In genomic region chr3:100436951-100437350, GRCh38 we compare ENCODE assay signal across 24 cellular contexts.
"Had no signal": no experiment of that assay in that cellular context is flagged by ENCODE, and none has a peak within 500 bp of the region (broad histone marks: within the 10 kb centered on the region; RNA-seq: fewer than 3 reads in every experiment).

No MANE protein-coding gene starts in this region.

- H3K27ac ChIP-seq: brain microvascular endothelial cell, coronary artery, gastroesophageal sphincter, heart right ventricle, left ventricle myocardium inferior, prostate gland, right atrium auricular region, suprapubic skin, transverse colon, vagina had no signal

- DNase-seq: activated CD4-positive, alpha-beta T cell treated with anti-CD3 and anti-CD28 coated beads, Interleukin-2, amount 50 U/mL, for 4 hours; activated naive CD4-positive, alpha-beta T cell; activated naive CD8-positive, alpha-beta T cell treated with anti-CD3 and anti-CD28 coated beads, Interleukin-2, amount 10 ng/mL, durations not matched to agents 7 days and 5 days; activated T-cell treated with anti-CD3 and anti-CD28 coated beads for 4 hours; anterior cingulate cortex; brain microvascular endothelial cell; heart right ventricle; immature natural killer cell; kidney glomerular epithelial cell; left ventricle myocardium inferior; mammary epithelial cell; mucosa of descending colon; naive B cell; small intestine; stimulated activated CD4-positive, alpha-beta T cell treated with anti-CD3 and anti-CD28 coated beads, Interleukin-4, amount 100 ng/mL, for 1 hour; stimulated activated naive CD8-positive, alpha-beta T cell treated with anti-CD3 and anti-CD28 coated beads, Interleukin-15, amount 100 ng/mL, for 72 hours; T-helper 2 cell; transverse colon had no signal

- FAIRE-seq: small intestine had no signal
